Comparison of ENCODE assay signal across 1 cellular context in the genomic region with DNA sequence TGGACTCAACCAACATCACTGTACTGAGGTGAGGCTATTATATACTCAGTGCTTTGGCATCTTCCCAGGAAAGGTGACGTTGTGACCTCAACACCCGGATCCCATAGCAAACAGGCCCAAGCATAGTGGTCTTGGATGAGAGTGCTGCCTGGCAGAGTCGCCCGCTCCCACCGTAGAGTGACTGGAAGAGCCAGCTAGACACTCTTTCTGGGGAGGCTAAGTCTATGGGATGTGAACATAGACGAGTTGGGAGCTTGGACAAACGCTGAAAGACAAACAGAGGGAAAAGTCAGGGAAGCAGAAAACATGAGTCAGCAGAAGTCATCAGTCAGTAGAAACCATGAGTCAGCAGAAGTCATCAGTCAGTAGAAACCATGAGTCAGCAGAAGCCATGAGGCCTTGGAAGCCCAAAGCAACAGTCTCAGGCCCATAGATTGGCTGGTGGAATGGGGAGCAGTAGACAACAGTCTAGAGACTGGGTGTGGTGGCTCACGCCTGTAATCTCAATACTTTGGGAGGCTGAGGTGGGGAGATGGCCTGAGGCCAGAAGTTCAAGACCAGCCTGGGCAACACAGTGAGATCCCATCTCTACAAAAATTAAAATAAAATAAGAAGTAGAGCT.
TF ChIP-seq lines count a peak whose summit lies in the region.

No MANE protein-coding gene starts in this region.

TF ChIP-seq in WTC11, 78 proteins besides CTCF, POLR2A, EP300 and RAD21 (continued from another document):
- TF ChIP-seq, protein P1, sequence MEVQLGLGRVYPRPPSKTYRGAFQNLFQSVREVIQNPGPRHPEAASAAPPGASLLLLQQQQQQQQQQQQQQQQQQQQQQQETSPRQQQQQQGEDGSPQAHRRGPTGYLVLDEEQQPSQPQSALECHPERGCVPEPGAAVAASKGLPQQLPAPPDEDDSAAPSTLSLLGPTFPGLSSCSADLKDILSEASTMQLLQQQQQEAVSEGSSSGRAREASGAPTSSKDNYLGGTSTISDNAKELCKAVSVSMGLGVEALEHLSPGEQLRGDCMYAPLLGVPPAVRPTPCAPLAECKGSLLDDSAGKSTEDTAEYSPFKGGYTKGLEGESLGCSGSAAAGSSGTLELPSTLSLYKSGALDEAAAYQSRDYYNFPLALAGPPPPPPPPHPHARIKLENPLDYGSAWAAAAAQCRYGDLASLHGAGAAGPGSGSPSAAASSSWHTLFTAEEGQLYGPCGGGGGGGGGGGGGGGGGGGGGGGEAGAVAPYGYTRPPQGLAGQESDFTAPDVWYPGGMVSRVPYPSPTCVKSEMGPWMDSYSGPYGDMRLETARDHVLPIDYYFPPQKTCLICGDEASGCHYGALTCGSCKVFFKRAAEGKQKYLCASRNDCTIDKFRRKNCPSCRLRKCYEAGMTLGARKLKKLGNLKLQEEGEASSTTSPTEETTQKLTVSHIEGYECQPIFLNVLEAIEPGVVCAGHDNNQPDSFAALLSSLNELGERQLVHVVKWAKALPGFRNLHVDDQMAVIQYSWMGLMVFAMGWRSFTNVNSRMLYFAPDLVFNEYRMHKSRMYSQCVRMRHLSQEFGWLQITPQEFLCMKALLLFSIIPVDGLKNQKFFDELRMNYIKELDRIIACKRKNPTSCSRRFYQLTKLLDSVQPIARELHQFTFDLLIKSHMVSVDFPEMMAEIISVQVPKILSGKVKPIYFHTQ (CRISPR knock-in tag; IDR thresholded peaks at IDR 0.05), result no peak
TF ChIP-seq in WTC11: peak in this region for 1.
